ENCODE assay signal across 16 cellular contexts in the genomic region with DNA sequence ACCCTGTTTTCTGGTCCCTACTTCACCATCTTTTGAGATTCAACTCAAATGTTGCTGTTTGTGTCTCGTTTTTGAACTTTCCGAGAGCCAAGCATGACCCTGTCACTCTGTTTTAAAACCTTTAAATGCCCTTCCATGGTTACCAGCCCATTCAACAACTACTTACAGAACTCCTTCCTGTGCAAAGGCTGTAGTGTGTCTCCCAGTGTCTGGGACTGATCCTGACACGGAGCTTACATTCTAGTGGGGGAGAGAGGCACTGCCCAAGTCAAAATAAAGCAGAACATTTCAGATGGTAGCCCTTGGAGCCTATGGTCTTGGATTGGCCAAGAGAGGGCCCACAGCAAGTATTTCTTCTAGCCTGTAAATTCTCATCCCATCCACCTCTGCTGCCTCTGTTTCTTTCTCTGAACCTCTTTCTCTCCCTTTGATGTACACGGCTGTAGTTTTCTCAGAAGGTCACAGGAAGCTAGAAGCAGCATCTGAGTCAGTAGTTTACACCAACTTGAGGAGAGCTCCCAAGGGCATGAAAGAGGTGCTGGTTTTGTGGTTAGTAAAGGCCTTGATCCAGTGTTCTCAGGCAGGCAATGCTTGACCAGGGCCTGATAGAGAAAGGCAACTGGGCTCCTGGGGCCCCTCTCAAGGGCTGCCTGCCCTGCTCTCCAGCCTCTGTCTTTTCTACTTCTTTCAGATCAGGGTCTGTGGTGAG. TPM values are rescaled to one million over a fixed set of nuclear protein-coding genes. Genes with fewer than 3 reads are reported as not detected.
A peak's percentile ranks its signal among the peaks of the same experiment; 100 is the strongest.
DNase-seq lines count a peak whose midpoint lies in the region; ATAC-seq, FAIRE-seq and TF ChIP-seq lines count a peak whose summit lies in the region.
"Had no signal": no experiment of that assay in that cellular context is flagged by ENCODE, and none has a peak within 500 bp of the region (broad histone marks: within the 10 kb centered on the region; RNA-seq: fewer than 3 reads in every experiment).

No MANE protein-coding gene starts in this region.

- no peaks in the 10 kb centered on the region for H3K9me2 ChIP-seq in HCT116 (ENCODE audit: insufficient read depth)

- no peak for FAIRE-seq in GM12891 (lab: Jason Lieb, UNC)
- FAIRE-seq: HepG2 had no signal

- no peak overlapping the region for H3K4me2 ChIP-seq in HCT116 (ENCODE audit: low read length)

- H3K4me1 ChIP-seq in HCT116 (ENCODE audit: control insufficient read depth in 1 of 2, insufficient read depth in 2 of 2, low read length in 2 of 2), result no peaks in the 10 kb centered on the region
- H3K4me1 ChIP-seq: SJSA1 had no signal

- no peaks in the 10 kb centered on the region for H3K9me3 Mint-ChIP-seq in activated T-cell treated with anti-CD3 and anti-CD28 coated beads, Interleukin-2, amount 50 U/mL, for 4 hours
- peaks cover 8% of the 10 kb centered on the region for H3K9me3 Mint-ChIP-seq in activated T-helper 1 cell treated with anti-CD3 and anti-CD28 coated beads, Interleukin-12 subunit alpha, Interleukin-12 subunit beta, Interleukin-2, Interleukin-4 antibody, amounts not matched to agents 30 ng/mL and 10 ng/mL and 1 ng/mL, durations not matched to agents 14 hours and 24 hours and 36 hours
- no peaks in the 10 kb centered on the region for H3K9me3 Mint-ChIP-seq in stimulated activated naive B cell treated with anti-CD40 and anti-IgM and Interleukin-4, amounts not matched to agents 10 μg/mL and 1 μg/mL and 100 μg/mL, for 72 hours

- CTCF ChIA-PET in HCT116 (lab: Charles Lee), result no interaction called here

- no peak for DNase-seq in activated T-cell treated with anti-CD3 and anti-CD28 coated beads, Interleukin-2, amount 50 U/mL, for 4 hours
- no peak for DNase-seq in activated T-cell treated with anti-CD3 and anti-CD28 coated beads, Interleukin-2, amount 50 U/mL, for 48 hours
- DNase-seq in HCT116 (ENCODE audit: low read depth, low spot score) (no peak), GM12891 (ENCODE audit: insufficient read length, low spot score) (no peak), AG08395 (ENCODE audit: low spot score) (no peak)
- peak; percentile 17 for DNase-seq in activated T-helper 1 cell treated with anti-CD3 and anti-CD28 coated beads, Interleukin-12 subunit alpha, Interleukin-12 subunit beta, Interleukin-2, Interleukin-4 antibody, amounts not matched to agents 30 ng/mL and 10 ng/mL and 1 ng/mL, durations not matched to agents 14 hours and 24 hours and 36 hours (ENCODE audit: low spot score)
- no peak for DNase-seq in stimulated activated naive B cell treated with anti-CD40 and anti-IgM and Interleukin-4, amounts not matched to agents 10 μg/mL and 1 μg/mL and 100 μg/mL, for 72 hours
- DNase-seq: activated CD4-positive, alpha-beta T cell treated with anti-CD3 and anti-CD28 coated beads for 4 hours; COR-L47; midbrain; NCI-H2081 treated with DMSO at 0.1 percent for 48 hours; NCI-H69 had no signal

- H3K27me3 Mint-ChIP-seq in activated T-cell treated with anti-CD3 and anti-CD28 coated beads, Interleukin-2, amount 50 U/mL, for 4 hours (ENCODE audit: low read depth), result peaks cover 1% of the 10 kb centered on the region
- no peaks in the 10 kb centered on the region for H3K27me3 Mint-ChIP-seq in activated T-helper 1 cell treated with anti-CD3 and anti-CD28 coated beads, Interleukin-12 subunit alpha, Interleukin-12 subunit beta, Interleukin-2, Interleukin-4 antibody, amounts not matched to agents 30 ng/mL and 10 ng/mL and 1 ng/mL, durations not matched to agents 14 hours and 24 hours and 36 hours (ENCODE audit: insufficient read depth)
- peaks cover under 1 to 17% of the 10 kb centered on the region in 2 donors for H3K27me3 Mint-ChIP-seq in stimulated activated naive B cell treated with anti-CD40 and anti-IgM and Interleukin-4, amounts not matched to agents 10 μg/mL and 1 μg/mL and 100 μg/mL, for 72 hours

- peaks cover 13% of the 10 kb centered on the region for H3K4me1 Mint-ChIP-seq in activated T-cell treated with anti-CD3 and anti-CD28 coated beads, Interleukin-2, amount 50 U/mL, for 4 hours (ENCODE audit: low read depth)
- peaks cover 30% of the 10 kb centered on the region for H3K4me1 Mint-ChIP-seq in activated T-helper 1 cell treated with anti-CD3 and anti-CD28 coated beads, Interleukin-12 subunit alpha, Interleukin-12 subunit beta, Interleukin-2, Interleukin-4 antibody, amounts not matched to agents 30 ng/mL and 10 ng/mL and 1 ng/mL, durations not matched to agents 14 hours and 24 hours and 36 hours (ENCODE audit: low read depth)
- H3K4me1 Mint-ChIP-seq in stimulated activated naive B cell treated with anti-CD40 and anti-IgM and Interleukin-4, amounts not matched to agents 10 μg/mL and 1 μg/mL and 100 μg/mL, for 72 hours, result peaks cover 5 to 6% of the 10 kb centered on the region in 2 donors

- no peaks in the 10 kb centered on the region for H3K9me3 ChIP-seq in HCT116 (ENCODE audit: control insufficient read depth in 1 of 2, insufficient read depth in 1 of 2, low read depth in 1 of 2, low read length in 2 of 2)
- H3K9me3 ChIP-seq: neutrophil, SJSA1 had no signal

- POLR2A ChIA-PET in HCT116 (lab: Charles Lee), result no interaction called here

- H2AFZ ChIP-seq in HCT116 (ENCODE audit: low read depth, low read length, poor library complexity, severe bottlenecking), result no peak overlapping the region

- ATAC-seq in activated T-cell treated with anti-CD3 and anti-CD28 coated beads, Interleukin-2, amount 50 U/mL, for 4 hours, result peak; percentile 56 to 57
- no peak for ATAC-seq in HCT116
- peak; percentile 42 to 45 for ATAC-seq in stimulated activated naive B cell treated with anti-CD40 and anti-IgM and Interleukin-4, amounts not matched to agents 10 μg/mL and 1 μg/mL and 100 μg/mL, for 72 hours (replicated peaks)
- no peak for ATAC-seq in HG03432 (IDR thresholded peaks at IDR 0.05; ENCODE audit: unreplicated experiment)
- ATAC-seq: HepG2 had no signal

- H4K20me1 ChIP-seq in HCT116 (ENCODE audit: insufficient read depth), result no peaks in the 10 kb centered on the region

- H3K27ac ChIP-seq in HCT116 (ENCODE audit: low read depth, low read length), result no peak overlapping the region
- H3K27ac ChIP-seq: neutrophil, SJSA1 had no signal

- TF ChIP-seq CTCF in HCT116 (IDR thresholded peaks at IDR 0.05 in 2 of 3, conservative IDR thresholded peaks at IDR 0.05 in 1 of 3; ENCODE audit: borderline replicate concordance in 1 of 3, insufficient read depth in 1 of 3, low read depth in 2 of 3, low read length in 2 of 3), result no peak

- no peaks in the 10 kb centered on the region for H3K36me3 Mint-ChIP-seq in activated T-cell treated with anti-CD3 and anti-CD28 coated beads, Interleukin-2, amount 50 U/mL, for 4 hours (ENCODE audit: insufficient read depth)
- peaks cover 5% of the 10 kb centered on the region for H3K36me3 Mint-ChIP-seq in activated T-helper 1 cell treated with anti-CD3 and anti-CD28 coated beads, Interleukin-12 subunit alpha, Interleukin-12 subunit beta, Interleukin-2, Interleukin-4 antibody, amounts not matched to agents 30 ng/mL and 10 ng/mL and 1 ng/mL, durations not matched to agents 14 hours and 24 hours and 36 hours (ENCODE audit: low read depth)
- no peaks in the 10 kb centered on the region for H3K36me3 Mint-ChIP-seq in stimulated activated naive B cell treated with anti-CD40 and anti-IgM and Interleukin-4, amounts not matched to agents 10 μg/mL and 1 μg/mL and 100 μg/mL, for 72 hours

- no peak overlapping the region for H3K4me3 ChIP-seq in HCT116 (replicated peaks in 1 of 2; ENCODE audit: low read depth in 1 of 2, low read length in 2 of 2)
- H3K4me3 ChIP-seq: SJSA1 had no signal

- peaks cover 3% of the 10 kb centered on the region; the same call in 1 of the 2 replicates for H3K27me3 ChIP-seq in HCT116 (ENCODE audit: insufficient read depth, low read length)
- H3K27me3 ChIP-seq: SJSA1 had no signal

- no peak overlapping the region for H3K9ac ChIP-seq in HCT116 (ENCODE audit: low read length)

- no TSS peak for BruUV-seq in HCT116 (replicated peaks; lab: Mats Ljungman, UMichigan)

- intact Hi-C loops in HCT116 (cut with micrococcal nuclease), result no loop called here
- intact Hi-C loops in activated T-helper 1 cell treated with anti-CD3 and anti-CD28 coated beads, Interleukin-12 subunit alpha, Interleukin-12 subunit beta, Interleukin-2, Interleukin-4 antibody, amounts not matched to agents 30 ng/mL and 10 ng/mL and 1 ng/mL, durations not matched to agents 14 hours and 24 hours and 36 hours (cut with micrococcal nuclease), result no loop called here

- peak overlapping the region; percentile 46 for H3K27ac Mint-ChIP-seq in activated T-helper 1 cell treated with anti-CD3 and anti-CD28 coated beads, Interleukin-12 subunit alpha, Interleukin-12 subunit beta, Interleukin-2, Interleukin-4 antibody, amounts not matched to agents 30 ng/mL and 10 ng/mL and 1 ng/mL, durations not matched to agents 14 hours and 24 hours and 36 hours
- no peak overlapping the region for H3K27ac Mint-ChIP-seq in stimulated activated naive B cell treated with anti-CD40 and anti-IgM and Interleukin-4, amounts not matched to agents 10 μg/mL and 1 μg/mL and 100 μg/mL, for 72 hours

- RAD21 ChIA-PET in HCT116 (lab: Charles Lee; ENCODE audit: low non-redundant PET in 1 of 2, low total read pairs in 2 of 2, uncharacterized antibody in 2 of 2, unreplicated experiment in 2 of 2), result no interaction called here

- H3K4me3 Mint-ChIP-seq in activated T-cell treated with anti-CD3 and anti-CD28 coated beads, Interleukin-2, amount 50 U/mL, for 4 hours, result no peak overlapping the region
- H3K4me3 Mint-ChIP-seq in activated T-helper 1 cell treated with anti-CD3 and anti-CD28 coated beads, Interleukin-12 subunit alpha, Interleukin-12 subunit beta, Interleukin-2, Interleukin-4 antibody, amounts not matched to agents 30 ng/mL and 10 ng/mL and 1 ng/mL, durations not matched to agents 14 hours and 24 hours and 36 hours, result peak overlapping the region; percentile 15
- no peak overlapping the region for H3K4me3 Mint-ChIP-seq in stimulated activated naive B cell treated with anti-CD40 and anti-IgM and Interleukin-4, amounts not matched to agents 10 μg/mL and 1 μg/mL and 100 μg/mL, for 72 hours

- H3K36me3 ChIP-seq in HCT116 (ENCODE audit: control insufficient read depth in 1 of 2, insufficient read depth in 2 of 2, low read length in 2 of 2), result no peaks in the 10 kb centered on the region
- H3K36me3 ChIP-seq: neutrophil, SJSA1 had no signal

- TF ChIP-seq POLR2A in HCT116 (IDR thresholded peaks at IDR 0.05; ENCODE audit: borderline replicate concordance, extremely low read depth, insufficient read depth, insufficient read length) (no peak), GM12891 (IDR thresholded peaks at IDR 0.05; ENCODE audit: low read depth, low read length) (no peak)

- H3K79me2 ChIP-seq in HCT116 (ENCODE audit: insufficient read depth, low read length), result no peaks in the 10 kb centered on the region

- no peak for TF ChIP-seq RAD21 in HCT116 (IDR thresholded peaks at IDR 0.05; ENCODE audit: low read depth)

TF ChIP-seq in GM12891, 5 proteins besides CTCF, POLR2A, EP300 and RAD21 (continues in another document):
- no peak for TF ChIP-seq POU2F2 (IDR thresholded peaks at IDR 0.05; ENCODE audit: low read depth, low read length)

RNA-seq across cellular contexts. Expression of a gene that starts 42.3 kb away (rescaled TPM):
- under 1 TPM in 1 of 3 donors, not detected in 2; 0.03 TPM for total RNA-seq in activated T-cell treated with anti-CD3 and anti-CD28 coated beads, Interleukin-2, amount 50 U/mL, for 4 hours
- not detected for total RNA-seq in HCT116 (2021; ENCODE audit: unreplicated experiment)
- under 0.01 and 0.01 TPM in 2 replicates for polyA plus RNA-seq in HCT116 (2012)
- total RNA-seq in activated T-helper 1 cell treated with anti-CD3 and anti-CD28 coated beads, Interleukin-12 subunit alpha, Interleukin-12 subunit beta, Interleukin-2, Interleukin-4 antibody, amounts not matched to agents 30 ng/mL and 10 ng/mL and 1 ng/mL, durations not matched to agents 14 hours and 24 hours and 36 hours, result not detected in 2 replicates
- 0.05 TPM for polyA plus RNA-seq in GM12891 (2012; ENCODE audit: low read depth, missing spikeins)
- total RNA-seq: HepG2 had no signal
- polyA plus RNA-seq: HepG2 had no signal

Comparison
In these comparisons a context has a peak if more than half of its experiments do, and no peak if none do; other contexts are left out.
1. ATAC-seq: peak in activated T-cell treated with anti-CD3 and anti-CD28 coated beads, Interleukin-2, amount 50 U/mL, for 4 hours (2 of 2) and stimulated activated naive B cell treated with anti-CD40 and anti-IgM and Interleukin-4, amounts not matched to agents 10 μg/mL and 1 μg/mL and 100 μg/mL, for 72 hours (2 of 2); none in HCT116 (single experiment) and HG03432 (single experiment).